In genomic region chr16:9849697-9850245, GRCh38 we compare ENCODE assay signal across 30 cellular contexts.
"Had no signal": no experiment of that assay in that cellular context is flagged by ENCODE, and none has a peak within 500 bp of the region (broad histone marks: within the 10 kb centered on the region; RNA-seq: fewer than 3 reads in every experiment).

No MANE protein-coding gene starts in this region.

- DNase-seq: activated CD4-positive, alpha-beta memory T cell treated with anti-CD3 and anti-CD28 coated beads for 36 hours; activated CD4-positive, alpha-beta T cell treated with anti-CD3 and anti-CD28 coated beads for 4 hours; activated CD4-positive, alpha-beta T cell treated with anti-CD3 and anti-CD28 coated beads, Interleukin-2, amount 50 U/mL, for 1 hour; activated CD8-positive, alpha-beta memory T cell treated with anti-CD3 and anti-CD28 coated beads, Interleukin-2, amount 50 U/mL, for 4 hours; activated gamma-delta T cell treated with Interleukin-2 at 50 U/mL for 16 hours; activated naive CD4-positive, alpha-beta T cell treated with anti-CD3 and anti-CD28 coated beads for 36 hours; activated T-cell treated with anti-CD3 and anti-CD28 coated beads for 4 hours; activated T-cell treated with anti-CD3 and anti-CD28 coated beads, Interleukin-2, amount 50 U/mL, for 4 hours; adrenal gland; body of pancreas; MM.1S; NCI-H1436 treated with DMSO at 0.1 percent for 48 hours; NCI-H1694 treated with DMSO at 0.1 percent for 48 hours; NCI-H2029 treated with DMSO at 0.1 percent for 48 hours; NCI-H2171 treated with DMSO at 0.1 percent for 48 hours; NCI-H2227 treated with DMSO at 0.1 percent for 48 hours; NCI-H446; NCI-H510A treated with DMSO at 0.1 percent for 48 hours; NCI-H526 treated with DMSO at 0.1 percent for 48 hours; NK-92 treated with Interleukin-12 subunit alpha and Interleukin-12 subunit beta, amount 100 ng/mL, for 24 hours; PC-3; Peyer's patch; RPMI8226; SHP77 treated with DMSO at 0.1 percent for 48 hours; SK-N-SH had no signal

- H3K36me3 Mint-ChIP-seq: activated CD4-positive, alpha-beta memory T cell treated with anti-CD3 and anti-CD28 coated beads for 36 hours; activated naive CD4-positive, alpha-beta T cell treated with anti-CD3 and anti-CD28 coated beads, Interleukin-2, amount 50 U/mL, for 72 hours had no signal

- H3K9me3 Mint-ChIP-seq: activated CD4-positive, alpha-beta memory T cell treated with anti-CD3 and anti-CD28 coated beads for 36 hours; activated naive CD4-positive, alpha-beta T cell treated with anti-CD3 and anti-CD28 coated beads for 36 hours; activated naive CD4-positive, alpha-beta T cell treated with anti-CD3 and anti-CD28 coated beads, Interleukin-2, amount 50 U/mL, for 72 hours; T-helper 2 cell treated with Interferon-gamma antibody and Interleukin-4, amounts not matched to agents 5 μg/mL and 100 μg/mL, for 36 hours had no signal

- ATAC-seq: activated CD4-positive, CD25-positive, alpha-beta regulatory T cell treated with anti-CD3 and anti-CD28 coated beads, Interleukin-2, amount 50 U/mL, for 24 hours; activated naive CD4-positive, alpha-beta T cell treated with anti-CD3 and anti-CD28 coated beads, Interleukin-2, amount 50 U/mL, for 72 hours; activated T-cell treated with anti-CD3 and anti-CD28 coated beads, Interleukin-2, amount 50 U/mL, for 4 hours; body of pancreas; PC-3 had no signal

- H3K27ac Mint-ChIP-seq: activated CD4-positive, alpha-beta memory T cell treated with anti-CD3 and anti-CD28 coated beads for 36 hours; activated naive CD4-positive, alpha-beta T cell treated with anti-CD3 and anti-CD28 coated beads for 36 hours; activated naive CD4-positive, alpha-beta T cell treated with anti-CD3 and anti-CD28 coated beads, Interleukin-2, amount 50 U/mL, for 72 hours; activated T-helper 1 cell treated with anti-CD3 and anti-CD28 coated beads, Interleukin-12 subunit alpha, Interleukin-12 subunit beta, Interleukin-2, Interleukin-4 antibody, amounts not matched to agents 30 ng/mL and 10 ng/mL and 1 ng/mL, durations not matched to agents 14 hours and 24 hours and 36 hours; T-helper 1 cell treated with Interleukin-12 subunit alpha and Interleukin-12 subunit beta and Interleukin-4 antibody, amounts not matched to agents 30 μg/mL and 1 μg/mL, for 36 hours; T-helper 2 cell treated with Interferon-gamma antibody and Interleukin-4, amounts not matched to agents 5 μg/mL and 100 μg/mL, for 36 hours had no signal

- H3K4me3 Mint-ChIP-seq: activated CD4-positive, alpha-beta memory T cell treated with anti-CD3 and anti-CD28 coated beads for 36 hours; activated naive CD4-positive, alpha-beta T cell treated with anti-CD3 and anti-CD28 coated beads for 36 hours; activated T-cell treated with anti-CD3 and anti-CD28 coated beads, Interleukin-2, amount 50 U/mL, for 4 hours; activated T-helper 1 cell treated with anti-CD3 and anti-CD28 coated beads, Interleukin-12 subunit alpha, Interleukin-12 subunit beta, Interleukin-2, Interleukin-4 antibody, amounts not matched to agents 30 ng/mL and 10 ng/mL and 1 ng/mL, durations not matched to agents 14 hours and 24 hours and 36 hours; T-helper 1 cell treated with Interleukin-12 subunit alpha and Interleukin-12 subunit beta and Interleukin-4 antibody, amounts not matched to agents 30 μg/mL and 1 μg/mL, for 36 hours; T-helper 2 cell treated with Interferon-gamma antibody and Interleukin-4, amounts not matched to agents 5 μg/mL and 100 μg/mL, for 36 hours had no signal
